ENCODE assay signal across 23 cellular contexts in the genomic region with DNA sequence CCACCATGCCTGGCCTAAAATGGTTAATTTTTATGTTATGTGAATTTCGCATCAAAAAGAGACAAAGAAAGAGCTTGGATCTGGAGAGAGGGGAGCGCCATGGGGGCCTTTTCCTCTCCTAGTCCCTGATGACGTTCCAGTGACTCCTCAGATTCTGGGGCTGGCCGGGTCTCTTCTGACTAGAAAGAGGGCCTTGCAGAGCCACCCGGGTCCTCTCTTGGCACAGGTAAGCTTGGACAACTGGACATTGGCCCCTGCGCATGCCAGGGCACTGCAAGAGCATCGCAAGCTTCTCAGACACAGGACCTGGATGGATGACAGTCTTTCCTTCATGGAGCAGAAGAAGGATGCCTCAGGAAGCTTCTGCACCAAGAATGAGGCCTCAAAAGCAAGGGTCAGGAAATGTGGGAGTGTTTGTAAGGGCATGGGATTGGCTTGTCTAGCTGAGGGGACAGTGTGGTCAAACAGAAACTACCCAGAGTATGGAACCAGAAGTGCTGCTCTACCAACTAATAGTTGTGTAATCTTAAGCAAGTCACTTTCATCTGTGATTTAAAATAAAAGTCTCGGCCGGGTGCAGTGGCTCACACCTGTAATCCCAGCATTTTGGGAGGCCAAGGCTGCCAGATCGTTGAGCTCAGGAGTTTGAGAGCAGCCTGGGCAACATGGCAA.
"Had no signal": no experiment of that assay in that cellular context is flagged by ENCODE, and none has a peak within 500 bp of the region (broad histone marks: within the 10 kb centered on the region; RNA-seq: fewer than 3 reads in every experiment).

No MANE protein-coding gene starts in this region.

- ATAC-seq: body of pancreas; heart right ventricle; left lobe of liver; naive thymus-derived CD4-positive, alpha-beta T cell had no signal

- H3K36me3 ChIP-seq: heart right ventricle, neural progenitor cell, upper lobe of left lung had no signal

- H3K27me3 ChIP-seq: body of pancreas, heart right ventricle, neural progenitor cell, sigmoid colon, upper lobe of left lung had no signal

- H3K27ac ChIP-seq: body of pancreas, heart right ventricle, neural progenitor cell, sigmoid colon, upper lobe of left lung had no signal

- H3K9me3 ChIP-seq: body of pancreas, sigmoid colon had no signal

- DNase-seq: activated CD4-positive, alpha-beta T cell treated with anti-CD3 and anti-CD28 coated beads for 4 hours; activated CD4-positive, alpha-beta T cell treated with anti-CD3 and anti-CD28 coated beads, Interleukin-2, amount 50 U/mL, for 48 hours; activated CD4-positive, CD25-positive, alpha-beta regulatory T cell; activated effector memory CD4-positive, alpha-beta T cell treated with anti-CD3 and anti-CD28 coated beads, Interleukin-2, amount 50 U/mL, for 16 hours; activated naive CD4-positive, alpha-beta T cell treated with anti-CD3 and anti-CD28 coated beads, Interleukin-2, amount 50 U/mL, for 16 hours; anterior cingulate cortex; body of pancreas; dermis blood vessel endothelial cell; effector CD8-positive, alpha-beta T cell; erythroblast; heart right ventricle; kidney; naive thymus-derived CD4-positive, alpha-beta T cell; retina; sigmoid colon; stimulated activated CD4-positive, alpha-beta T cell treated with anti-CD3 and anti-CD28 coated beads, Interleukin-4, amount 100 ng/mL, for 1 hour; stimulated activated naive CD4-positive, alpha-beta T cell treated with Interleukin-2 at 50 U/mL for 16 hours; T1000; upper lobe of left lung had no signal

- H3K9ac ChIP-seq: neural progenitor cell had no signal

- H3K4me2 ChIP-seq: neural progenitor cell, smooth muscle cell had no signal

- H3K4me3 ChIP-seq: body of pancreas, heart right ventricle, lung, neural progenitor cell, sigmoid colon, smooth muscle cell, upper lobe of left lung had no signal

- H3K4me1 ChIP-seq: neural progenitor cell, sigmoid colon had no signal

- H2AFZ ChIP-seq: neural progenitor cell had no signal
